ENCODE assay signal across 11 cellular contexts in the genomic region with DNA sequence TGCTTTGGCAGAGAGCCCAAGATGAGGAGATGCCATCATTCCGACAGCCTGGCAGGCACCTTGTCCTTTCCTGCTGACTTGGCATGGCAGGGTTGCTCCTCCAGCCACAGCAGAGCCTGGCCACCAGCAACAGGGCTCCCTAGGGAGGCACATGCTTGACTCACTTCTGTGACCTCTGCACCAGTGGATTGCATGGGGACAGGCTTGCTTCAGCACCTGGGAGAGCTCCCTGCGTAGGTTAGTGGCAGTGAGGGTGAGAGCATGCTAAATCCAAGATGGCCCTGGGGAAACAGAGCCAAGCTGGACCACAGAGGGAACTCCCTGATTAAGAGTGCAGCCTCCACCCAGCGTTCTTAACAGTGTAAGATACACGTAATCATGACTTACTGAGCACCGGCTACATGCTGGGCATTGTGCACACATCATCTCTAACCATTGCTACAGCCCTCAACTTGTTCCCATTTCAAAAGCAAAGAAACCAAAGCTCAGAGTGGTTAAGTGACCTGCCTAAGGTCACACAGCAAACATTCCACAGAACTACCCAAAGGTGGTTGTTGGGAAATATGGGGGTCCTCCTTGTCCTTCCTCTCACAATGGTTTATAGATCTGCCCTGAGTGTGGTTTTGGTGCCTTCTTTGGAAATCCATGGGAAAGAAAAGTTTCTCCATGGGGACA.
DNase-seq lines count a peak whose midpoint lies in the region; ATAC-seq and TF ChIP-seq lines count a peak whose summit lies in the region.
"Had no signal": no experiment of that assay in that cellular context is flagged by ENCODE, and none has a peak within 500 bp of the region (broad histone marks: within the 10 kb centered on the region; RNA-seq: fewer than 3 reads in every experiment).

No MANE protein-coding gene starts in this region.

- H3K27me3 ChIP-seq in liver (ENCODE audit: control insufficient read depth in 4 of 4, insufficient read depth in 4 of 4, low read length in 3 of 4) (peaks cover 0 to 6% (median 2%) of the 10 kb centered on the region in 4 donors), left lung (peaks cover 0 to 18% of the 10 kb centered on the region in 2 donors)

- H3K9me3 ChIP-seq in liver (ENCODE audit: control insufficient read depth in 4 of 4, low read length in 3 of 4) = peaks cover 0 to 8% (median 1%) of the 10 kb centered on the region in 4 donors
- H3K9me3 ChIP-seq in left lung = peaks cover 0 to 9% of the 10 kb centered on the region in 2 donors

- intact Hi-C loops in left lung (cut with DNase I) = no loop called here

- no peak overlapping the region for H3K9ac ChIP-seq in liver (ENCODE audit: low read depth in 1 of 2, low read length in 2 of 2)

- WGBS in liver = 68% methylated on average over 5 of the region's 5 CpGs

- ATAC-seq in GM21619 (IDR thresholded peaks at IDR 0.05; ENCODE audit: unreplicated experiment) (no peak), left lung (no peak)

- H3K27ac ChIP-seq in liver (ENCODE audit: low read depth in 1 of 2, low read length in 2 of 2) = no peak overlapping the region
- H3K27ac ChIP-seq in left lung = no peak overlapping the region
- H3K27ac ChIP-seq: spleen had no signal

- H3K4me1 ChIP-seq in liver (ENCODE audit: control insufficient read depth in 4 of 4, insufficient read depth in 4 of 4, low read length in 3 of 4) = no peaks in the 10 kb centered on the region
- H3K4me1 ChIP-seq in left lung = no peaks in the 10 kb centered on the region
- H3K4me1 ChIP-seq: spleen had no signal

- DNase-seq in GM03348 (ENCODE audit: low spot score) = peak; percentile 27
- peak; percentile 28 for DNase-seq in Jurkat, Clone E6-1 (ENCODE audit: low read depth, low spot score)
- peak; percentile 39 for DNase-seq in SW480 (ENCODE audit: low spot score)
- no peak for DNase-seq in NCI-H526 (lab: John Stamatoyannopoulos, UW)
- DNase-seq in left lung = no peak
- DNase-seq: DMS79 treated with DMSO at 0.1 percent for 48 hours; NCI-H748 treated with DMSO at 0.1 percent for 48 hours; spleen; stimulated activated CD8-positive, alpha-beta memory T cell treated with anti-CD3 and anti-CD28 coated beads, Interleukin-4, amount 100 ng/mL, for 48 hours had no signal

- H3K36me3 ChIP-seq in liver (ENCODE audit: control insufficient read depth in 4 of 4, insufficient read depth in 3 of 4, low read depth in 1 of 4, low read length in 3 of 4) (no peaks in the 10 kb centered on the region), left lung (no peaks in the 10 kb centered on the region)
- H3K36me3 ChIP-seq: spleen had no signal

- H3K4me3 ChIP-seq in Jurkat, Clone E6-1 (ENCODE audit: low read length) = no peak overlapping the region
- H3K4me3 ChIP-seq in liver (ENCODE audit: low read depth in 1 of 3, low read length in 3 of 3) (no peak overlapping the region), left lung (no peak overlapping the region)
- H3K4me3 ChIP-seq: spleen had no signal

- no peak for TF ChIP-seq RAD21 in liver (IDR thresholded peaks at IDR 0.05)

- TF ChIP-seq CTCF in liver (IDR thresholded peaks at IDR 0.05; ENCODE audit: low read depth, low read length, missing input control) = no peak
- TF ChIP-seq CTCF in left lung (IDR thresholded peaks at IDR 0.05) = no peak

TF ChIP-seq in liver, 16 proteins besides CTCF, POLR2A, EP300 and RAD21:
- peak; percentile 96 for TF ChIP-seq REST (IDR thresholded peaks at IDR 0.05)
- TF ChIP-seq FOXA1 (IDR thresholded peaks at IDR 0.05) = no peak

Comparison
In these comparisons a context has a peak if more than half of its experiments do, and no peak if none do; other contexts are left out.
1. DNase-seq: peak in GM03348 (single experiment), Jurkat, Clone E6-1 (single experiment) and SW480 (single experiment); none in NCI-H526 (0 of 2) and left lung (0 of 2).